In the genomic region with DNA sequence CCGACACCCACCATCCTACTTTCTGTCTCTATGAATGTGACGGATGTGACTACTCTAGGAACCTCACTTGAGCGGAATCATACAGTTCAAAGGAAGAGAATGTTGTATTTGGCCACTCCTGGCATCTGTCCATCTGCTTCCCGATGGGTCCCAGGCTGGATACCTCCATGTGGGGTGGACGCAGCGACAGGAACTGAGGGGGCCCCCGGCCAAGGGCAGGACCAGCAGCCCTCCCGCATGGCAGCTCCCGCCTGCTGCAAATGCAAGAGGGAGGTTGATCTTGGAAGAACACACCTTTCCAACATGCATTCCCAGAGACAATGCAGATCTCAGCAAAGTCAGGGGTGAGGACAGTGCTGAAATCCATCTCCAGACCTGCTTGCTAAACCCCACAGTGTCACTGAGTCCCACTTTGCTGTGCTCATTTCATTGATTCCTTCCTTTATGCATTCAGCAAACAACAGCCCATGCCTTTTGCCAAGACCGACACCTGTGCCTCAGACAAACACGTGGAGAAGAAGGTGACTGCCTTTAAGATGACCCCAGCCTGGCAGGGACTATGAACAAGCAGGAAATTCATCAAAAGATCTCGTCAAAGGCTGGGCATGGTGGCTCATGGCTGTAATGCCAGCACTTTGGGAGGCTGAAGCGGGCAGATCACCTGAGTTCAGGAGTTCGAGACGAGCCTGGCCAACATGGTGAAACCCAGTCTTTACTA, we compare ENCODE assay signal across 22 cellular contexts.
"Had no signal": no experiment of that assay in that cellular context is flagged by ENCODE, and none has a peak within 500 bp of the region (broad histone marks: within the 10 kb centered on the region; RNA-seq: fewer than 3 reads in every experiment).

No MANE protein-coding gene starts in this region.

- ATAC-seq: activated CD4-positive, alpha-beta T cell treated with anti-CD3 and anti-CD28 coated beads for 36 hours; activated T-helper 17 cell treated with anti-CD3 and anti-CD28 coated beads, Interleukin-2, amount 50 U/mL, for 72 hours; PC-3; Right ventricle myocardium inferior had no signal

- H3K4me1 Mint-ChIP-seq: activated CD4-positive, alpha-beta memory T cell treated with anti-CD3 and anti-CD28 coated beads, Interleukin-2, amount 10 ng/mL, durations not matched to agents 7 days and 5 days; activated CD4-positive, alpha-beta T cell treated with anti-CD3 and anti-CD28 coated beads for 36 hours; activated T-helper 17 cell treated with anti-CD3 and anti-CD28 coated beads, Interleukin-2, amount 50 U/mL, for 72 hours had no signal

- H3K9ac ChIP-seq: SK-N-SH had no signal

- H3K36me3 Mint-ChIP-seq: activated naive CD8-positive, alpha-beta T cell had no signal

- H3K27ac Mint-ChIP-seq: activated CD4-positive, alpha-beta memory T cell treated with anti-CD3 and anti-CD28 coated beads, Interleukin-2, amount 10 ng/mL, durations not matched to agents 7 days and 5 days; activated CD4-positive, alpha-beta T cell treated with anti-CD3 and anti-CD28 coated beads for 36 hours; activated naive CD4-positive, alpha-beta T cell treated with anti-CD3 and anti-CD28 coated beads for 36 hours; activated naive CD8-positive, alpha-beta T cell; activated T-helper 17 cell treated with anti-CD3 and anti-CD28 coated beads, Interleukin-2, amount 50 U/mL, for 72 hours had no signal

- H3K4me1 ChIP-seq: SJCRH30 had no signal

- H3K9me3 ChIP-seq: SJCRH30, SK-N-SH had no signal

- H3K4me3 Mint-ChIP-seq: activated CD4-positive, alpha-beta memory T cell treated with anti-CD3 and anti-CD28 coated beads, Interleukin-2, amount 10 ng/mL, durations not matched to agents 7 days and 5 days; activated CD4-positive, alpha-beta T cell treated with anti-CD3 and anti-CD28 coated beads for 36 hours; activated naive CD4-positive, alpha-beta T cell treated with anti-CD3 and anti-CD28 coated beads for 36 hours; activated naive CD8-positive, alpha-beta T cell; activated T-helper 17 cell treated with anti-CD3 and anti-CD28 coated beads, Interleukin-2, amount 50 U/mL, for 72 hours had no signal

- H3K27ac ChIP-seq: SJCRH30, VCaP had no signal

- H3K9me3 Mint-ChIP-seq: activated CD4-positive, alpha-beta memory T cell treated with anti-CD3 and anti-CD28 coated beads, Interleukin-2, amount 10 ng/mL, durations not matched to agents 7 days and 5 days; activated naive CD4-positive, alpha-beta T cell treated with anti-CD3 and anti-CD28 coated beads for 36 hours; activated T-helper 17 cell treated with anti-CD3 and anti-CD28 coated beads, Interleukin-2, amount 50 U/mL, for 72 hours had no signal

- H3K4me3 ChIP-seq: SJCRH30 had no signal

- DNase-seq: activated CD4-positive, alpha-beta memory T cell treated with anti-CD3 and anti-CD28 coated beads, Interleukin-2, amount 10 ng/mL, durations not matched to agents 7 days and 5 days; activated CD4-positive, alpha-beta T cell treated with anti-CD3 and anti-CD28 coated beads for 36 hours; activated CD4-positive, alpha-beta T cell treated with anti-CD3 and anti-CD28 coated beads, Interleukin-2, amount 50 U/mL, for 1 hour; activated gamma-delta T cell; activated naive CD4-positive, alpha-beta T cell treated with anti-CD3 and anti-CD28 coated beads for 36 hours; activated T-cell treated with anti-CD3 and anti-CD28 coated beads for 4 hours; activated T-cell treated with anti-CD3 and anti-CD28 coated beads, Interleukin-2, amount 50 U/mL, for 48 hours; amygdala; KG1; NCI-H1092; NCI-H1417; NCI-H1930; NCI-H345; NCI-H510A; PC-3; SJCRH30; SK-N-SH; T-helper 1 cell had no signal

- H3K36me3 ChIP-seq: SJCRH30 had no signal

- H3K27me3 Mint-ChIP-seq: activated CD4-positive, alpha-beta memory T cell treated with anti-CD3 and anti-CD28 coated beads, Interleukin-2, amount 10 ng/mL, durations not matched to agents 7 days and 5 days had no signal
